ENCODE assay signal across 25 cellular contexts in the genomic region with DNA sequence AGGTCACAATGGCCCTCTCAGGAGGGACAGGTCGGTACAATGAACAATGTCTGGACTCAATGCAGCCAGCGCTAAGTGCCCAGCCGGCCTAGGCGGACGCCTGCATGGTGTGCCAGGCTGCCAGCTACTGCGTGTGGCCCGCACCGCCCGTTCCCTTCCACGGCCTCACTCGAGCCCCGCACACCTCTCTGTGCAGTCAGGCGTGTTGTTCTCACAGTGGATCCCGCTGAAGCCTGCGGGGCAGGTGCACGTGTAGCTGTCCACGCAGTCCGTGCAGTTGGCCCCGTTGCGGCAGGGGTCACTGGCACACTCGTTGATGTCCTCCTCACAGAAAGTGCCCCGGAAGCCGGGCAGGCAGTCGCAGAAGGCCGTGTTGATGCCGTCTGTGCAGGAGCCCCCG. TPM values are rescaled to one million over a fixed set of nuclear protein-coding genes. Genes with fewer than 3 reads are reported as not detected.
DNase-seq lines count a peak whose midpoint lies in the region; ATAC-seq, FAIRE-seq and TF ChIP-seq lines count a peak whose summit lies in the region.
"Had no signal": no experiment of that assay in that cellular context is flagged by ENCODE, and none has a peak within 500 bp of the region (broad histone marks: within the 10 kb centered on the region; RNA-seq: fewer than 3 reads in every experiment).

No MANE protein-coding gene starts in this region.

- 86 to 90% methylated on average over 27 of the region's 27 CpGs for WGBS in heart right ventricle, 2 donors
- 59 to 88% methylated on average over 16 to 23 of the region's 27 CpGs for WGBS in upper lobe of left lung, 2 donors
- WGBS in pancreas, 2 donors = 92% methylated on average over 27 of the region's 27 CpGs

- H3K4me3 Mint-ChIP-seq in endothelial cell (ENCODE audit: unreplicated experiment) = peak overlapping the region; percentile 59
- H3K4me3 Mint-ChIP-seq: CD8-positive, alpha-beta memory T cell had no signal

- peaks cover 4% of the 10 kb centered on the region for H3K4me1 Mint-ChIP-seq in endothelial cell (ENCODE audit: unreplicated experiment)
- H3K4me1 Mint-ChIP-seq: CD8-positive, alpha-beta memory T cell had no signal

- H3K4me1 ChIP-seq in heart right ventricle (peaks cover 13 to 55% (median 35%) of the 10 kb centered on the region in 9 donors), gastrocnemius medialis (peaks cover 0 to 9% of the 10 kb centered on the region in 2 donors), upper lobe of left lung (peaks cover 23 to 47% (median 34%) of the 10 kb centered on the region in 4 donors), pancreas (no peaks in the 10 kb centered on the region)

- FAIRE-seq in pancreas (lab: Jason Lieb, UNC) = no peak
- FAIRE-seq: A204.1, G401.6, RCC 7860 had no signal

- H3K36me3 ChIP-seq in heart right ventricle = peaks cover 9 to 100% (median 74%) of the 10 kb centered on the region in 9 donors
- peaks cover 0 to 70% of the 10 kb centered on the region in 2 donors for H3K36me3 ChIP-seq in gastrocnemius medialis
- H3K36me3 ChIP-seq in upper lobe of left lung = peaks cover 75 to 100% (median 100%) of the 10 kb centered on the region in 4 donors
- H3K36me3 ChIP-seq in pancreas = peaks cover 13 to 95% (median 71%) of the 10 kb centered on the region in 3 donors

- no peak overlapping the region for H3K4me3 ChIP-seq in heart right ventricle
- H3K4me3 ChIP-seq in gastrocnemius medialis = no peak overlapping the region
- peak overlapping the region in 1 of 4 donors; percentile 5 for H3K4me3 ChIP-seq in upper lobe of left lung
- H3K4me3 ChIP-seq in pancreas = no peak overlapping the region

- no peaks in the 10 kb centered on the region for H3K27me3 ChIP-seq in heart right ventricle
- no peaks in the 10 kb centered on the region for H3K27me3 ChIP-seq in gastrocnemius medialis
- H3K27me3 ChIP-seq in upper lobe of left lung = no peaks in the 10 kb centered on the region
- H3K27me3 ChIP-seq in pancreas = no peaks in the 10 kb centered on the region

- TF ChIP-seq CTCF in heart right ventricle (IDR thresholded peaks at IDR 0.05) (no peak), endothelial cell (IDR thresholded peaks at IDR 0.05; ENCODE audit: unreplicated experiment) (no peak), gastrocnemius medialis (IDR thresholded peaks at IDR 0.05 in 4 of 5, conservative IDR thresholded peaks at IDR 0.05 in 1 of 5) (no peak), upper lobe of left lung (IDR thresholded peaks at IDR 0.05) (no peak), pancreas (IDR thresholded peaks at IDR 0.05) (no peak)

- intact Hi-C loops in heart right ventricle (cut with DNase I) (loop anchor here in 1 of 10 donors (5.0 kb wide), 1 partner anchor 33 kb away; no protein-coding TSS in a partner anchor), Right ventricle myocardium superior (cut with DNase I) (no loop called here), gastrocnemius medialis (cut with DNase I; ENCODE audit: low total_unique reads) (no loop called here), pancreas (cut with DNase I) (no loop called here)

- H3K9me3 ChIP-seq in heart right ventricle = no peaks in the 10 kb centered on the region
- no peaks in the 10 kb centered on the region for H3K9me3 ChIP-seq in gastrocnemius medialis
- H3K9me3 ChIP-seq in upper lobe of left lung = no peaks in the 10 kb centered on the region
- H3K9me3 ChIP-seq in pancreas = no peaks in the 10 kb centered on the region

- H3K27ac Mint-ChIP-seq in endothelial cell (ENCODE audit: unreplicated experiment) = peak overlapping the region; percentile 94
- H3K27ac Mint-ChIP-seq: CD8-positive, alpha-beta memory T cell had no signal

- H3K27ac ChIP-seq in heart right ventricle (peak overlapping the region; percentile 76 to 98 (median 95)), gastrocnemius medialis (peak overlapping the region in 3 of 4 donors; percentile 73 to 77 (median 73)), upper lobe of left lung (peak overlapping the region; percentile 81 to 88 (median 86)), pancreas (no peak overlapping the region)
- H3K27ac ChIP-seq: C4-2B had no signal

- DNase-seq in heart right ventricle (no peak), Right ventricle myocardium superior (no peak), endothelial cell (ENCODE audit: low spot score) (no peak), gastrocnemius medialis (no peak), upper lobe of left lung (peak in 1 of 2 donors; percentile 80), pancreas (no peak), SIG-M5 treated with dmso at 0.1 percent for 504 hours (lab: John Stamatoyannopoulos, UW; ENCODE audit: unreplicated experiment) (no peak)
- DNase-seq: Calu3; CD8-positive, alpha-beta memory T cell; GOT3; HCEC 1CT; KBM-7; MM.1S; NCI-H1048; NCI-H1417 treated with DMSO at 0.1 percent for 48 hours; NCI-H187; NCI-H2107; NCI-H446 treated with DMSO at 0.1 percent for 48 hours; NCI-H526 treated with DMSO at 0.1 percent for 48 hours; OCI-M1 had no signal

- TF ChIP-seq POLR2A in gastrocnemius medialis (IDR thresholded peaks at IDR 0.05) = no peak
- no peak for TF ChIP-seq POLR2A in upper lobe of left lung (IDR thresholded peaks at IDR 0.05)

- ATAC-seq in heart right ventricle = no peak
- ATAC-seq in Right ventricle myocardium superior (ENCODE audit: poor library complexity) = no peak
- no peak for ATAC-seq in gastrocnemius medialis
- no peak for ATAC-seq in upper lobe of left lung (ENCODE audit: low FRiP score in 2 of 2)
- no peak for ATAC-seq in pancreas
- no peak for ATAC-seq in GM21737 (IDR thresholded peaks at IDR 0.05; ENCODE audit: unreplicated experiment)

- peaks cover 13% of the 10 kb centered on the region for H3K36me3 Mint-ChIP-seq in endothelial cell (ENCODE audit: low read depth, unreplicated experiment)

- no peaks in the 10 kb centered on the region for H3K9me3 Mint-ChIP-seq in endothelial cell (ENCODE audit: unreplicated experiment)
- H3K9me3 Mint-ChIP-seq: CD8-positive, alpha-beta memory T cell had no signal

- no peak for TF ChIP-seq EP300 in upper lobe of left lung (IDR thresholded peaks at IDR 0.05)

- peaks cover 20% of the 10 kb centered on the region for H3K27me3 Mint-ChIP-seq in endothelial cell (ENCODE audit: unreplicated experiment)
- H3K27me3 Mint-ChIP-seq: CD8-positive, alpha-beta memory T cell had no signal

- in situ Hi-C loops in gastrocnemius medialis (cut with MboI; ENCODE audit: low sequenced_read_pairs in 4 of 4) = no loop called here

RNA-seq across cellular contexts. Expression of a gene that starts 26.7 kb away (rescaled TPM):
- total RNA-seq in heart right ventricle = 10 to 100 TPM; 21.9 to 35.9 (median 28.6) TPM
- polyA plus RNA-seq in heart right ventricle = 10 to 100 TPM; 24.4 to 35.6 TPM
- 21.4 TPM for total RNA-seq in Right ventricle myocardium superior
- 79.5 TPM for total RNA-seq in endothelial cell (ENCODE audit: unreplicated experiment)
- total RNA-seq in gastrocnemius medialis = 10 to 100 TPM; 23.9 to 50.4 (median 46.6) TPM
- total RNA-seq in upper lobe of left lung = 10 to 100 TPM; 64.1 to 89.1 (median 72.1) TPM
- 10 to 100 TPM; 32.1 to 46.6 (median 39.5) TPM for total RNA-seq in pancreas
- 10 to 100 TPM; 49.7 to 66.9 TPM for polyA plus RNA-seq in pancreas

RNA-seq across cellular contexts. Expression of a gene that starts 36.3 kb away (rescaled TPM):
- total RNA-seq in heart right ventricle = 10 to 100 TPM; 12.0 to 27.0 (median 21.8) TPM
- 10 to 100 TPM in 1 of 2 donors, 1 to 10 TPM in 1; 7.3 to 14.5 TPM for polyA plus RNA-seq in heart right ventricle
- 16.8 TPM for total RNA-seq in Right ventricle myocardium superior
- 312 TPM for total RNA-seq in endothelial cell (ENCODE audit: unreplicated experiment)
- 10 to 100 TPM in 1 of 4 donors, 1 to 10 TPM in 3; 6.3 to 15.4 (median 8.2) TPM for total RNA-seq in gastrocnemius medialis
- total RNA-seq in upper lobe of left lung = 100 to 1,000 TPM in 4 of 6 donors, 10 to 100 TPM in 2; 49.6 to 175 (median 110) TPM
- 10 to 100 TPM; 19.6 to 39.8 (median 25.6) TPM for total RNA-seq in pancreas
- polyA plus RNA-seq in pancreas = 10 to 100 TPM in 1 of 2 donors, 1 to 10 TPM in 1; 9.3 to 20.1 TPM

Comparison
In these comparisons a context has a peak if more than half of its experiments do, and no peak if none do; other contexts are left out.
1. H3K27ac ChIP-seq: peak in heart right ventricle (10 of 10), gastrocnemius medialis (3 of 4) and upper lobe of left lung (4 of 4); none in pancreas (0 of 4).